8 cellular contexts compared by ENCODE assay signal in the genomic region with DNA sequence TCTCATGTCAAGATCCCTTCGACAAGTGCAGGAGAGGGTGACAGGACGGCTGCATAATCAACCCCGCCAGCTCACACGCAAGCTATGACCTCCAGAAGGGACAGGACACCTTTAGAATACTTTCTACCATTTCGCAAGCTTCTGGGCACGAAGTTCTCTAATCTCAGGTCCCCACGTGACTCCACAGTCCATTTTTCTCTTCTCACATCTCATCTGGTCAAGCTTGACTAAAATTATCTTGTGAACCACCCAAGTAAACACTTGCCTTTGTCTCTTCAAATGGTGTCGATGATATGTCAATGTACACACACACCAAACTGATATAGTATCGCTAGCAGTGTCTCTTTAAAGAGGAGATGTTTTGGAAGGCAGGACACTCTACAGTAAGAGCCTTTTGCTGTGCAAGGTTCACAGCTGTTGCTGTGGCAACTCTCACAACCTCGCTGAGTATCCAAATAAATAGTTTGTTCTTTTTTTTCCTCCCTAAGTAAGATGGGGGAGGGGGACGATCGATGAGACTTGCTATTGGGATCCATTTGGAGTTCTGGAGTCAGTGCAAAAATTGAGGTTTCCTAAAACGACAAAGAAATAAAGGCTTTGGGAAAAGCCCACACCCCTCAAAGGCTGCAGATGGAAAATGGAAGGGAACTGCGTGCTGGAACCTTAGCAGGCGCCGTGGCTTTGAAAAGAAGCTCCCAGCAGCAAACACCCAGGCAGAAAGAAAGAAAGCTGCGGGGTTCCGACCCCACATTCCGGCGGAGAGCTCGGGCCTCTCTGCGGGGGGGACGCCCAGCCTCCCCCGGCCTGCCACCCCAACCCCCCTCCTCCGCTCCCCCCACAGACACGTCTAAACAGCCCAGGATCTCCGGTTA.
DNase-seq lines count a peak whose midpoint lies in the region; ATAC-seq lines count a peak whose summit lies in the region.

No MANE protein-coding gene starts in this region.

- H3K9me3 ChIP-seq in HUES6 (ENCODE audit: control insufficient read depth, insufficient read depth, low read depth, low read length): no peaks in the 10 kb centered on the region
- H3K9me3 ChIP-seq in iPS-15b (ENCODE audit: control insufficient read depth, insufficient read depth, low read length): no peaks in the 10 kb centered on the region

- no peaks in the 10 kb centered on the region for H3K27me3 ChIP-seq in HUES6 (ENCODE audit: control insufficient read depth, insufficient read depth, low read length)
- no peaks in the 10 kb centered on the region for H3K27me3 ChIP-seq in iPS-15b (ENCODE audit: control insufficient read depth, insufficient read depth, low read length)

- H3K4me3 ChIP-seq in HUES6 (ENCODE audit: low read depth, low read length) (peak overlapping the region; percentile 58), iPS-15b (ENCODE audit: low read depth, low read length) (peak overlapping the region; percentile 72), skin epidermis (peak overlapping the region in 6 of 7 experiments; percentile 13 to 34 (median 18))

- DNase-seq in NCI-H226 (no peak), NCI-H1436 (lab: John Stamatoyannopoulos, UW) (no peak)
- no peak for DNase-seq in stimulated activated CD4-positive, alpha-beta T cell treated with anti-CD3 and anti-CD28 coated beads, Interleukin-1b, Interleukin-23, amount 100 ng/mL, for 48 hours

- H3K9ac ChIP-seq in HUES6 (ENCODE audit: low read length) (peak overlapping the region; percentile 54), iPS-15b (ENCODE audit: low read depth, low read length) (no peak overlapping the region)

- no peaks in the 10 kb centered on the region for H3K36me3 ChIP-seq in HUES6 (ENCODE audit: control insufficient read depth, insufficient read depth, low read length)
- H3K36me3 ChIP-seq in iPS-15b (ENCODE audit: control insufficient read depth, insufficient read depth, low read length): no peaks in the 10 kb centered on the region

- H3K27ac ChIP-seq in HUES6 (ENCODE audit: low read depth, low read length) (peak overlapping the region; percentile 71), angular gyrus (ENCODE audit: low read depth, low read length) (peak overlapping the region; percentile 57), skin epidermis (peak overlapping the region in 13 of 21 experiments; percentile 46 to 70 (median 65))

- H3K4me1 ChIP-seq in HUES6 (ENCODE audit: control insufficient read depth, insufficient read depth, low read length): peaks cover 27% of the 10 kb centered on the region
- H3K4me1 ChIP-seq in iPS-15b (ENCODE audit: control insufficient read depth, insufficient read depth, low read length): peaks cover 24% of the 10 kb centered on the region

- ATAC-seq in GM18502 (IDR thresholded peaks at IDR 0.05; ENCODE audit: poor library complexity, unreplicated experiment): no peak

Comparison
In these comparisons a context has a peak if more than half of its experiments do, and no peak if none do; other contexts are left out.
1. H3K4me3 ChIP-seq: peak in every context shown above with its lines; median percentile 72 in iPS-15b; 58 in HUES6; 18 in skin epidermis.